ENCODE assay signal across 20 cellular contexts in the genomic region with DNA sequence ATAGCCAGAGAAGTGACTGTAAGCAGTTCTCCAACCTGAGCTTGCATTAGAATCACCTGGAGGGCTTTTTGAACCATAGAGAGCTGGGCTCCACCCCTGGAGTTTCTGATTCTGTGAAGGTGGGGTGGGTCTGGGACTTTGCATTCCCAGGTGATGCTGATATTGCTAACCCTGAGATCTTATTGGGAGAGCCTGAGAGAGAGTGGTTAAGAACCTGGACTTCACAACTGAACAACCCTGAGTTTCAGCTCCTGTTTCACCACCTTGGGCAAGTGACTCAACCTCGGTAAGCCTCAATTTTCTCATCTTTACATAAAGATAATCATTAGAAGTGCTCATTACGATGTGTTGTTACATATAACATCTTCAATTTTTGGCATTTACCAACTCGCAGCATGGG.
"Had no signal": no experiment of that assay in that cellular context is flagged by ENCODE, and none has a peak within 500 bp of the region (broad histone marks: within the 10 kb centered on the region; RNA-seq: fewer than 3 reads in every experiment).

No MANE protein-coding gene starts in this region.

- H3K4me2 ChIP-seq: KMS-11, SK-N-SH had no signal

- H3K4me3 ChIP-seq: K562 had no signal

- DNase-seq: Kasumi-1, MM.1S, NCI-H1092 treated with DMSO at 0.1 percent for 48 hours, NCI-H1436, NCI-H187, NCI-H2029, NCI-H2081 treated with DMSO at 0.1 percent for 48 hours, NCI-H2171, NCI-H2227 treated with DMSO at 0.1 percent for 48 hours, NCI-H524, NCI-H526 treated with DMSO at 0.1 percent for 48 hours, NCI-H748 treated with DMSO at 0.1 percent for 48 hours, PC-3, SHP77, SK-N-SH, SW 1271, T-cell had no signal

- H3K9ac ChIP-seq: KMS-11, SK-N-SH had no signal

- H3K9me3 ChIP-seq: SK-N-SH had no signal

- H3K27ac ChIP-seq: KMS-11, RWPE1 had no signal
